Comparison of ENCODE assay signal across 9 cellular contexts in the genomic region with DNA sequence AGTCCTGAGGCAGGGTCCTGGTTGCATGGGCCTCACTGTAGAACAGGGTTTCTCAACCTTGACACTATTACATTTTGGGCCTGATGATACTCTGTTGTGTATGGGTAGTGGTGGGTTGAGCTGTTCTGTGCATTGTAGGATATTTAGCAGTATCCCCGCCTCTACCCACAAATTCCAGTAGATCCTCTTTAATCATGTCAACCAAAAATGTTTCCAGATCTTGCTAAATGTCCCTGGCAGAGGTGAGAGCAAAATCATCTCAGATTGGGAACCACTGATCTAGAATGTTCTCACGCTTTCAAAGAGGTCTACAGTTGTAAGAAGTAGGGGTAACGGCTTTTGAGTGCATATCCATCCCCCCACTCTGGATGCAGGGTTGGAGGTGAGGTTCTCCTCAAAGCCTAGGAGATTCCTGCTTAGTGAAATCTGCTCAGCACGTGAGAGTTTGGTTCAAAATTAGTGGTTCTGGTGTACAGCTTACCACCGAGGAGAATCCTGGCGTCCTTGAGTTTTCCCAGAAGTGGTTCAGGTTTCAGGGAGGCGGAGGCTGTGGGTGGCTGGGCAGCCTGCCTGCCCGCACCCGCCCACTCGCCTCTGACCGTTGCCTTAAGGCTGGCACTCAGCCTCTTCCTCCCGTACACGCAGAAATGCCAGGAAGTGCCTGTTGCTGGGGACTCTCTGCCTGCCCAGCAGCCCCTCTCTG. TPM values are rescaled to one million over a fixed set of nuclear protein-coding genes. Genes with fewer than 3 reads are reported as not detected.
DNase-seq lines count a peak whose midpoint lies in the region; ATAC-seq and TF ChIP-seq lines count a peak whose summit lies in the region.
"Had no signal": no experiment of that assay in that cellular context is flagged by ENCODE, and none has a peak within 500 bp of the region (broad histone marks: within the 10 kb centered on the region; RNA-seq: fewer than 3 reads in every experiment).

No MANE protein-coding gene starts in this region.

- ATAC-seq in right lobe of liver (peak; percentile 63 to 80 (median 75)), GM21723 (IDR thresholded peaks at IDR 0.05; ENCODE audit: unreplicated experiment) (no peak)

- WGBS in right lobe of liver (ENCODE audit: insufficient coverage, low coverage, low lambda C conversion rate, missing lambda C conversion rate): 37% methylated on average over 4 of the region's 13 CpGs

- TF ChIP-seq POLR2A in right lobe of liver (IDR thresholded peaks at IDR 0.05) (peak; percentile 56), uterus (IDR thresholded peaks at IDR 0.05) (no peak)

- peak; percentile 84 for DNase-seq in NCI-H2029 treated with DMSO at 0.1 percent for 48 hours (lab: John Stamatoyannopoulos, UW)
- peak; percentile 68 for DNase-seq in colonic mucosa
- peak; percentile 77 to 85 (median 81) for DNase-seq in right lobe of liver
- peak; percentile 51 to 58 for DNase-seq in uterus
- no peak for DNase-seq in UCSD-AML1 (lab: John Stamatoyannopoulos, UW; ENCODE audit: unreplicated experiment)
- no peak for DNase-seq in CD1c-positive myeloid dendritic cell (ENCODE audit: extremely low spot score)
- DNase-seq: NCI-H2171 had no signal

- peaks cover 10% of the 10 kb centered on the region for H3K4me1 ChIP-seq in colonic mucosa
- peaks cover 0 to 40% (median 15%) of the 10 kb centered on the region in 4 donors for H3K4me1 ChIP-seq in right lobe of liver
- peaks cover 0 to 22% of the 10 kb centered on the region in 2 donors for H3K4me1 ChIP-seq in uterus

- H3K9me3 ChIP-seq in colonic mucosa (no peaks in the 10 kb centered on the region), right lobe of liver (no peaks in the 10 kb centered on the region), uterus (no peaks in the 10 kb centered on the region)

- H3K27me3 ChIP-seq in colonic mucosa: no peaks in the 10 kb centered on the region
- H3K27me3 ChIP-seq in right lobe of liver: no peaks in the 10 kb centered on the region
- H3K27me3 ChIP-seq in uterus: no peaks in the 10 kb centered on the region
- H3K27me3 ChIP-seq: cardiac muscle cell had no signal

- H3K36me3 ChIP-seq in colonic mucosa (no peaks in the 10 kb centered on the region), right lobe of liver (no peaks in the 10 kb centered on the region), uterus (no peaks in the 10 kb centered on the region)
- H3K36me3 ChIP-seq: cardiac muscle cell had no signal

- H3K27ac ChIP-seq in colonic mucosa (peak overlapping the region; percentile 55), right lobe of liver (peak overlapping the region; percentile 72 to 84 (median 79)), uterus (peak overlapping the region; percentile 42 to 55)

- H3K4me3 ChIP-seq in colonic mucosa (peak overlapping the region; percentile 28), right lobe of liver (peak overlapping the region; percentile 59 to 68 (median 65)), uterus (no peak overlapping the region)
- H3K4me3 ChIP-seq: cardiac muscle cell had no signal

- no peak for TF ChIP-seq CTCF in colonic mucosa (IDR thresholded peaks at IDR 0.05)
- no peak for TF ChIP-seq CTCF in right lobe of liver (IDR thresholded peaks at IDR 0.05)
- no peak for TF ChIP-seq CTCF in uterus (IDR thresholded peaks at IDR 0.05)

- H3K9ac ChIP-seq in colonic mucosa (ENCODE audit: low read depth in 2 of 2, low read length in 2 of 2): peak overlapping the region; percentile 64 to 66

- intact Hi-C loops in colonic mucosa (cut with DNase I) (no loop called here), right lobe of liver (cut with DNase I) (no loop called here), uterus (cut with DNase I; ENCODE audit: low total_unique reads) (no loop called here)

RNA-seq across cellular contexts. Expression of gene ACVR2B, which starts 5.3 kb away (rescaled TPM):
- total RNA-seq in colonic mucosa (1 to 10 TPM; 5.4 to 6.4 TPM), right lobe of liver (1 to 10 TPM; 2.0 to 5.9 (median 4.4) TPM), uterus (10 to 100 TPM in 2 of 4 donors, 1 to 10 TPM in 2; 3.1 to 13.8 (median 9.4) TPM)

RNA-seq across cellular contexts. Expression of gene EXOG, which starts 37.2 kb away (rescaled TPM):
- total RNA-seq in colonic mucosa (10 to 100 TPM in 1 of 2 donors, 1 to 10 TPM in 1; 6.1 to 12.0 TPM), right lobe of liver (1 to 10 TPM; 2.7 to 5.3 (median 3.9) TPM), uterus (10 to 100 TPM in 2 of 4 donors, 1 to 10 TPM in 2; 6.2 to 22.8 (median 13.8) TPM)

Comparison
In these comparisons a context has a peak if more than half of its experiments do, and no peak if none do; other contexts are left out.
1. DNase-seq: peak in NCI-H2029 treated with DMSO at 0.1 percent for 48 hours (single experiment), colonic mucosa (single experiment), right lobe of liver (3 of 3) and uterus (2 of 2); none in UCSD-AML1 (single experiment) and CD1c-positive myeloid dendritic cell (single experiment).
2. H3K4me3 ChIP-seq: peak in colonic mucosa (single experiment) and right lobe of liver (3 of 3); none in uterus (0 of 2).
3. Peak in every context shown above with its lines, with median percentiles within 50 percentile points of each other: H3K27ac ChIP-seq.